In genomic region chr17:18951941-18952842, GRCh38 we compare ENCODE assay signal across 16 cellular contexts. TPM values are rescaled to one million over a fixed set of nuclear protein-coding genes. Genes with fewer than 3 reads are reported as not detected.
DNase-seq lines count a peak whose midpoint lies in the region; ATAC-seq and TF ChIP-seq lines count a peak whose summit lies in the region.
"Had no signal": no experiment of that assay in that cellular context is flagged by ENCODE, and none has a peak within 500 bp of the region (broad histone marks: within the 10 kb centered on the region; RNA-seq: fewer than 3 reads in every experiment).

Gene SLC5A10 (plus strand): TSS chr17:18952165. CDS start chr17:18952206, 41 bp downstream.

- H4K20me1 ChIP-seq in SK-N-SH (ENCODE audit: insufficient read depth) (no peaks in the 10 kb centered on the region), MM.1S (ENCODE audit: insufficient read depth, low read length) (no peaks in the 10 kb centered on the region)

- H3K9me2 ChIP-seq in SK-N-SH (no peaks in the 10 kb centered on the region), MM.1S (replicated peaks; ENCODE audit: insufficient read depth, low read length) (no peaks in the 10 kb centered on the region)

- H3K36me3 ChIP-seq in SK-N-SH (replicated peaks in 1 of 2; ENCODE audit: control insufficient read depth in 1 of 2, insufficient read depth in 2 of 2, low read length in 1 of 2): no peaks in the 10 kb centered on the region
- no peaks in the 10 kb centered on the region for H3K36me3 ChIP-seq in spleen
- H3K36me3 ChIP-seq in MM.1S (replicated peaks; ENCODE audit: insufficient read depth, low read length): no peaks in the 10 kb centered on the region
- H3K36me3 ChIP-seq: esophagus muscularis mucosa, upper lobe of left lung had no signal

- peak; percentile 34 for TF ChIP-seq CTCF in SK-N-SH (IDR thresholded peaks at IDR 0.05)
- no peak for TF ChIP-seq CTCF in spleen (IDR thresholded peaks at IDR 0.05 in 8 of 11, conservative IDR thresholded peaks at IDR 0.05 in 3 of 11)
- TF ChIP-seq CTCF in MM.1S (IDR thresholded peaks at IDR 0.05; ENCODE audit: low read length): no peak

- intact Hi-C loops in Right ventricle myocardium superior (cut with DNase I) (no loop called here), cardiac septum (cut with DNase I) (no loop called here), right cardiac atrium (cut with DNase I) (no loop called here), spleen (cut with DNase I; ENCODE audit: low total_unique reads) (no loop called here)
- intact Hi-C loops in activated CD4-positive, alpha-beta memory T cell treated with anti-CD3 and anti-CD28 coated beads for 36 hours (cut with micrococcal nuclease): no loop called here
- intact Hi-C loops in activated T-helper 2 cell treated with anti-CD3 and anti-CD28 coated beads, Interferon-gamma antibody, Interleukin-2, Interleukin-4, amounts not matched to agents 10 μg/mL and 5 μg/mL and 100 μg/mL, durations not matched to agents 14 hours and 24 hours and 36 hours (cut with micrococcal nuclease): no loop called here

- no peaks in the 10 kb centered on the region for H3K27me3 Mint-ChIP-seq in activated CD4-positive, alpha-beta memory T cell treated with anti-CD3 and anti-CD28 coated beads for 36 hours
- H3K27me3 Mint-ChIP-seq in activated T-helper 2 cell treated with anti-CD3 and anti-CD28 coated beads, Interferon-gamma antibody, Interleukin-2, Interleukin-4, amounts not matched to agents 10 μg/mL and 5 μg/mL and 100 μg/mL, durations not matched to agents 14 hours and 24 hours and 36 hours (ENCODE audit: low read depth): peaks cover 10% of the 10 kb centered on the region

- H3K36me3 Mint-ChIP-seq in activated CD4-positive, alpha-beta memory T cell treated with anti-CD3 and anti-CD28 coated beads for 36 hours: no peaks in the 10 kb centered on the region
- no peaks in the 10 kb centered on the region for H3K36me3 Mint-ChIP-seq in activated T-helper 2 cell treated with anti-CD3 and anti-CD28 coated beads, Interferon-gamma antibody, Interleukin-2, Interleukin-4, amounts not matched to agents 10 μg/mL and 5 μg/mL and 100 μg/mL, durations not matched to agents 14 hours and 24 hours and 36 hours (ENCODE audit: low read depth)
- H3K36me3 Mint-ChIP-seq: IgD-negative memory B cell had no signal

- WGBS in SK-N-SH (ENCODE audit: low lambda C conversion rate): 83% methylated on average over 10 of the region's 17 CpGs
- 86% methylated on average over 17 of the region's 17 CpGs for WGBS in right cardiac atrium
- 81 to 89% (median 87%) methylated on average over 16 to 17 of the region's 17 CpGs for WGBS in spleen, 5 donors

- CTCF ChIA-PET in SK-N-SH (lab: Yijun Ruan, JAX): interaction anchor here (0.9 to 1.3 kb wide), 2 partner anchors 8 to 9 kb away, joined by 3 to 8 read pairs; no protein-coding TSS in a partner anchor
- CTCF ChIA-PET in activated CD4-positive, alpha-beta memory T cell treated with anti-CD3 and anti-CD28 coated beads for 36 hours (lab: Charles Lee): interaction anchor here (1.2 kb wide), 1 partner anchor 9 kb away, joined by 3 read pairs; no protein-coding TSS in a partner anchor

- H3K27ac ChIP-seq in SK-N-SH (ENCODE audit: low read depth in 2 of 2, low read length in 1 of 2) (no peak within 1 kb of the TSS), right cardiac atrium (ENCODE audit: low read length) (peak within 1 kb of the TSS; percentile 33), spleen (no peak within 1 kb of the TSS), MM.1S (ENCODE audit: low read length) (no peak within 1 kb of the TSS)
- H3K27ac ChIP-seq: C4-2B, esophagus muscularis mucosa, upper lobe of left lung had no signal

- H3K4me2 ChIP-seq in SK-N-SH (no peak within 1 kb of the TSS), MM.1S (ENCODE audit: low read depth, low read length) (no peak within 1 kb of the TSS)

- H3K79me2 ChIP-seq in SK-N-SH (ENCODE audit: insufficient read depth): no peaks in the 10 kb centered on the region
- H3K79me2 ChIP-seq in MM.1S (ENCODE audit: low read length): no peaks in the 10 kb centered on the region

- no peak within 1 kb of the TSS for H3K4me3 Mint-ChIP-seq in activated CD4-positive, alpha-beta memory T cell treated with anti-CD3 and anti-CD28 coated beads for 36 hours
- H3K4me3 Mint-ChIP-seq in activated T-helper 2 cell treated with anti-CD3 and anti-CD28 coated beads, Interferon-gamma antibody, Interleukin-2, Interleukin-4, amounts not matched to agents 10 μg/mL and 5 μg/mL and 100 μg/mL, durations not matched to agents 14 hours and 24 hours and 36 hours (ENCODE audit: low read depth): no peak within 1 kb of the TSS
- H3K4me3 Mint-ChIP-seq: IgD-negative memory B cell had no signal

- POLR2A ChIA-PET in SK-N-SH (lab: Yijun Ruan, JAX): no interaction called here
- POLR2A ChIA-PET in activated CD4-positive, alpha-beta memory T cell treated with anti-CD3 and anti-CD28 coated beads for 36 hours (lab: Charles Lee): no interaction called here

- H3F3A ChIP-seq in SK-N-SH (replicated peaks; ENCODE audit: insufficient read depth) (no peaks in the 10 kb centered on the region), MM.1S (ENCODE audit: insufficient read depth, low read length) (no peaks in the 10 kb centered on the region)

- H3K27me3 ChIP-seq in SK-N-SH (ENCODE audit: insufficient read depth) (no peaks in the 10 kb centered on the region; the same call in 1 of the 2 replicates), right cardiac atrium (ENCODE audit: control insufficient read depth, insufficient read depth) (no peaks in the 10 kb centered on the region), spleen (replicated peaks in 1 of 7) (peaks cover 0 to 26% (median 0%) of the 10 kb centered on the region in 7 donors), MM.1S (replicated peaks; ENCODE audit: insufficient read depth, low read length) (no peaks in the 10 kb centered on the region; the same call in 1 of the 2 replicates)
- H3K27me3 ChIP-seq: upper lobe of left lung had no signal

- no peak for TF ChIP-seq POLR2A in spleen (IDR thresholded peaks at IDR 0.05)

- DNase-seq in Right ventricle myocardium superior (no peak), cardiac septum (ENCODE audit: low spot score) (no peak), SK-N-SH (no peak), right cardiac atrium (peak in 1 of 3 donors; percentile 49), spleen (peak; percentile 63), MM.1S (no peak)
- DNase-seq in activated CD4-positive, alpha-beta memory T cell treated with anti-CD3 and anti-CD28 coated beads for 36 hours: no peak
- no peak for DNase-seq in activated T-helper 2 cell treated with anti-CD3 and anti-CD28 coated beads, Interferon-gamma antibody, Interleukin-2, Interleukin-4, amounts not matched to agents 10 μg/mL and 5 μg/mL and 100 μg/mL, durations not matched to agents 14 hours and 24 hours and 36 hours (ENCODE audit: low spot score)
- DNase-seq: amygdala, NCI-H2227 treated with DMSO at 0.1 percent for 48 hours, retina, upper lobe of left lung had no signal

- H2AFZ ChIP-seq in SK-N-SH (ENCODE audit: low read depth): no peak within 1 kb of the TSS
- H2AFZ ChIP-seq in MM.1S (ENCODE audit: low read length): no peak within 1 kb of the TSS

- H3K9me3 ChIP-seq in SK-N-SH (no peaks in the 10 kb centered on the region), right cardiac atrium (ENCODE audit: control insufficient read depth, low read length) (no peaks in the 10 kb centered on the region), spleen (no peaks in the 10 kb centered on the region), MM.1S (replicated peaks; ENCODE audit: insufficient read depth, low read length) (no peaks in the 10 kb centered on the region)
- H3K9me3 ChIP-seq: esophagus muscularis mucosa, upper lobe of left lung had no signal

- peak; percentile 49 for ATAC-seq in Right ventricle myocardium superior (ENCODE audit: poor library complexity)
- peak in 1 of 2 donors; percentile 25 for ATAC-seq in right cardiac atrium

- peaks cover 20% of the 10 kb centered on the region for H3K4me1 Mint-ChIP-seq in activated CD4-positive, alpha-beta memory T cell treated with anti-CD3 and anti-CD28 coated beads for 36 hours (ENCODE audit: low read depth)
- H3K4me1 Mint-ChIP-seq in activated T-helper 2 cell treated with anti-CD3 and anti-CD28 coated beads, Interferon-gamma antibody, Interleukin-2, Interleukin-4, amounts not matched to agents 10 μg/mL and 5 μg/mL and 100 μg/mL, durations not matched to agents 14 hours and 24 hours and 36 hours (ENCODE audit: low read depth): peaks cover 11% of the 10 kb centered on the region

- H3K9ac ChIP-seq in SK-N-SH (no peak within 1 kb of the TSS), MM.1S (ENCODE audit: low read length) (no peak within 1 kb of the TSS)

- TF ChIP-seq EP300 in SK-N-SH (IDR thresholded peaks at IDR 0.05; ENCODE audit: borderline replicate concordance in 1 of 2, low read depth in 1 of 2, low read length in 1 of 2): no peak

- TF ChIP-seq RAD21 in SK-N-SH (IDR thresholded peaks at IDR 0.05; ENCODE audit: low read length): no peak

- H3K4me3 ChIP-seq in SK-N-SH (ENCODE audit: low read depth in 2 of 2, low read length in 1 of 2): no peak within 1 kb of the TSS
- no peak within 1 kb of the TSS for H3K4me3 ChIP-seq in right cardiac atrium (ENCODE audit: low read length)
- H3K4me3 ChIP-seq in spleen: no peak within 1 kb of the TSS
- H3K4me3 ChIP-seq in MM.1S (ENCODE audit: low read length): no peak within 1 kb of the TSS
- H3K4me3 ChIP-seq: esophagus muscularis mucosa, upper lobe of left lung had no signal

- H3K4me1 ChIP-seq in SK-N-SH (ENCODE audit: control insufficient read depth in 1 of 2, insufficient read depth in 2 of 2, low read depth in 1 of 2, low read length in 1 of 2) (peaks cover 0 to 4% of the 10 kb centered on the region in 2 experiments; a peak in 1 of 4 replicates), right cardiac atrium (ENCODE audit: control insufficient read depth, insufficient read depth, low read length) (peaks cover 3% of the 10 kb centered on the region), spleen (peaks cover 0 to 10% (median 0%) of the 10 kb centered on the region in 6 donors), MM.1S (ENCODE audit: low read length) (peaks cover 4% of the 10 kb centered on the region; the same call in 1 of the 2 replicates)
- H3K4me1 ChIP-seq: upper lobe of left lung had no signal

- no peaks in the 10 kb centered on the region for H3K9me3 Mint-ChIP-seq in activated CD4-positive, alpha-beta memory T cell treated with anti-CD3 and anti-CD28 coated beads for 36 hours
- H3K9me3 Mint-ChIP-seq in activated T-helper 2 cell treated with anti-CD3 and anti-CD28 coated beads, Interferon-gamma antibody, Interleukin-2, Interleukin-4, amounts not matched to agents 10 μg/mL and 5 μg/mL and 100 μg/mL, durations not matched to agents 14 hours and 24 hours and 36 hours: no peaks in the 10 kb centered on the region
- H3K9me3 Mint-ChIP-seq: IgD-negative memory B cell had no signal

- H3K27ac Mint-ChIP-seq in activated CD4-positive, alpha-beta memory T cell treated with anti-CD3 and anti-CD28 coated beads for 36 hours: no peak within 1 kb of the TSS
- no peak within 1 kb of the TSS for H3K27ac Mint-ChIP-seq in activated T-helper 2 cell treated with anti-CD3 and anti-CD28 coated beads, Interferon-gamma antibody, Interleukin-2, Interleukin-4, amounts not matched to agents 10 μg/mL and 5 μg/mL and 100 μg/mL, durations not matched to agents 14 hours and 24 hours and 36 hours

RNA-seq across cellular contexts. Expression of gene SLC5A10, which starts in this region (rescaled TPM):
- not detected for total RNA-seq in Right ventricle myocardium superior
- 0.13 TPM for total RNA-seq in cardiac septum
- polyA plus RNA-seq in SK-N-SH (2012; rRNA removed): not detected in 2 replicates
- not detected in 2 replicates for polyA plus RNA-seq in SK-N-SH (2012; cell fraction: cytosol; rRNA removed)
- polyA plus RNA-seq in SK-N-SH (2012; cell fraction: nucleus; rRNA removed): 0.01 TPM in 2 replicates
- total RNA-seq in right cardiac atrium: 1 to 10 TPM in 2 of 4 donors, under 1 TPM in 2; 0.17 to 2.3 (median 1.3) TPM
- 0.61 TPM for polyA plus RNA-seq in right cardiac atrium
- total RNA-seq in spleen: under 1 TPM in 2 of 7 donors, not detected in 5; 0.17 to 0.28 TPM
- polyA plus RNA-seq in spleen: 1 to 10 TPM; 1.5 to 2.1 (median 1.9) TPM
- not detected for total RNA-seq in activated CD4-positive, alpha-beta memory T cell treated with anti-CD3 and anti-CD28 coated beads for 36 hours
- not detected in 2 replicates for total RNA-seq in activated T-helper 2 cell treated with anti-CD3 and anti-CD28 coated beads, Interferon-gamma antibody, Interleukin-2, Interleukin-4, amounts not matched to agents 10 μg/mL and 5 μg/mL and 100 μg/mL, durations not matched to agents 14 hours and 24 hours and 36 hours
- total RNA-seq: esophagus muscularis mucosa, mesenteric fat pad, upper lobe of left lung had no signal

Comparison
In these comparisons a context has a peak if more than half of its experiments do, and no peak if none do; other contexts are left out.
1. Peak in ATAC-seq in Right ventricle myocardium superior; RNA of the gene not detected or under 1 TPM.